ENCODE assay signal across 1 cellular context in the genomic region with DNA sequence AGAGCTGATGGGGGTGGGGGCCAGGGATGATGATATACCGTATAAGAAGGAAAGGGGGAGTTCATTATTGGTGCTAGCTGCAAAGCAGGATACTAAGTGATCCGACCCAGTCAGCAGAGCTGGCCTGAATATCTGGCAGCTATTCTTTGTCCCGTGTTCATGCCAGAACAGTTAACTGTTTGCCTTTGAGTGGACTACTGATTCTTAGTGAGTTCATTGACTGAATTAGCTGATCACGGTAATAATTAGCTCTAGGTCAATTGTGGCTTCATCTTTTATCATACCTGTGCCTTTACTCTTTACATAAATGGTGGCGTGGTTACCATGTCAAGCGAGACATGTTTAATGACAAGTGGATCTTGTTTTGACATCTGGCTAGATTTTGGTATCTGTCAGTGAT.
A peak's percentile ranks its signal among the peaks of the same experiment; 100 is the strongest.
TF ChIP-seq lines count a peak whose summit lies in the region.

No MANE protein-coding gene starts in this region.

TF ChIP-seq in HepG2, 621 proteins besides CTCF, POLR2A, EP300 and RAD21:
- TF ChIP-seq, protein P1, sequence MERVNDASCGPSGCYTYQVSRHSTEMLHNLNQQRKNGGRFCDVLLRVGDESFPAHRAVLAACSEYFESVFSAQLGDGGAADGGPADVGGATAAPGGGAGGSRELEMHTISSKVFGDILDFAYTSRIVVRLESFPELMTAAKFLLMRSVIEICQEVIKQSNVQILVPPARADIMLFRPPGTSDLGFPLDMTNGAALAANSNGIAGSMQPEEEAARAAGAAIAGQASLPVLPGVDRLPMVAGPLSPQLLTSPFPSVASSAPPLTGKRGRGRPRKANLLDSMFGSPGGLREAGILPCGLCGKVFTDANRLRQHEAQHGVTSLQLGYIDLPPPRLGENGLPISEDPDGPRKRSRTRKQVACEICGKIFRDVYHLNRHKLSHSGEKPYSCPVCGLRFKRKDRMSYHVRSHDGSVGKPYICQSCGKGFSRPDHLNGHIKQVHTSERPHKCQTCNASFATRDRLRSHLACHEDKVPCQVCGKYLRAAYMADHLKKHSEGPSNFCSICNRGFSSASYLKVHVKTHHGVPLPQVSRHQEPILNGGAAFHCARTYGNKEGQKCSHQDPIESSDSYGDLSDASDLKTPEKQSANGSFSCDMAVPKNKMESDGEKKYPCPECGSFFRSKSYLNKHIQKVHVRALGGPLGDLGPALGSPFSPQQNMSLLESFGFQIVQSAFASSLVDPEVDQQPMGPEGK (CRISPR knock-in tag; IDR thresholded peaks at IDR 0.05): no peak
- TF ChIP-seq MAFK (conservative IDR thresholded peaks at IDR 0.05 in 1 of 2, IDR thresholded peaks at IDR 0.05 in 1 of 2; ENCODE audit: low read length in 2 of 2): peak in 1 of 2 experiments; percentile 31; a peak in 1 of 4 replicates
- 0 out of 2 replicates have a peak, but pooled peaks have one; percentile 2 for TF ChIP-seq RBFOX2 (IDR thresholded peaks at IDR 0.05; ENCODE audit: low read depth, low read length)
TF ChIP-seq in HepG2: peak in this region for 2.
